ENCODE assay signal across 8 cellular contexts in genomic region chr3:125055165-125055912, GRCh38. TPM values are rescaled to one million over a fixed set of nuclear protein-coding genes. Genes with fewer than 3 reads are reported as not detected.
DNase-seq lines count a peak whose midpoint lies in the region; ATAC-seq and TF ChIP-seq lines count a peak whose summit lies in the region.

No MANE protein-coding gene starts in this region.

- TF ChIP-seq CTCF in coronary artery (IDR thresholded peaks at IDR 0.05) (no peak), mucosa of descending colon (IDR thresholded peaks at IDR 0.05) (no peak), upper lobe of right lung (IDR thresholded peaks at IDR 0.05) (no peak)

- H3K9me3 ChIP-seq in mucosa of descending colon, result no peaks in the 10 kb centered on the region
- no peaks in the 10 kb centered on the region for H3K9me3 ChIP-seq in upper lobe of right lung

- H3K27ac ChIP-seq in coronary artery (peak overlapping the region; percentile 90 to 99), upper lobe of right lung (peak overlapping the region; percentile 89)

- H3K4me1 ChIP-seq in mucosa of descending colon (ENCODE audit: low read depth) (peaks cover 24% of the 10 kb centered on the region), upper lobe of right lung (peaks cover 53% of the 10 kb centered on the region)

- ATAC-seq in HG02943 (IDR thresholded peaks at IDR 0.05; ENCODE audit: low read depth, unreplicated experiment) (peak; percentile 26), SK-N-SH treated with all-trans-retinoic acid at 6 μM for 48 hours (peak; percentile 2), mucosa of descending colon (peak; percentile 2), upper lobe of right lung (no peak)

- peak; percentile 20 to 36 for DNase-seq in activated CD4-positive, alpha-beta T cell treated with anti-CD3 and anti-CD28 coated beads for 4 hours
- DNase-seq in activated CD4-positive, alpha-beta T cell treated with anti-CD3 and anti-CD28 coated beads, Interleukin-2, amount 50 U/mL, for 1 hour, result no peak
- DNase-seq in coronary artery (ENCODE audit: low spot score) (no peak), mucosa of descending colon (peak in 2 of 3 donors; percentile 53 to 57), upper lobe of right lung (no peak), iPS-NIHi7 (ENCODE audit: extremely low spot score) (no peak)

- no peaks in the 10 kb centered on the region for H3K36me3 ChIP-seq in mucosa of descending colon (ENCODE audit: low read depth)
- H3K36me3 ChIP-seq in upper lobe of right lung, result peaks cover 7% of the 10 kb centered on the region

- peak overlapping the region; percentile 94 for H3K4me3 ChIP-seq in coronary artery
- peak overlapping the region; percentile 38 for H3K4me3 ChIP-seq in mucosa of descending colon
- peak overlapping the region; percentile 84 for H3K4me3 ChIP-seq in upper lobe of right lung

- intact Hi-C loops in mucosa of descending colon (cut with DNase I, micrococcal nuclease), result no loop called here
- intact Hi-C loops in upper lobe of right lung (cut with DNase I), result loop anchor here (10.0 kb wide), 1 partner anchor 89 kb away; no protein-coding TSS in a partner anchor

- H3K27me3 ChIP-seq in upper lobe of right lung, result no peaks in the 10 kb centered on the region

TF ChIP-seq in SK-N-SH treated with all-trans-retinoic acid at 6 μM for 48 hours, 23 proteins besides CTCF, POLR2A, EP300 and RAD21:
- TF ChIP-seq ZFP3 (CRISPR knock-in tag; IDR thresholded peaks at IDR 0.05) (no peak), ISL1 (CRISPR knock-in tag; IDR thresholded peaks at IDR 0.05) (no peak), RARB (CRISPR knock-in tag; IDR thresholded peaks at IDR 0.05) (no peak), ZNF70 (CRISPR knock-in tag; IDR thresholded peaks at IDR 0.05) (no peak), ZC3H10 (CRISPR knock-in tag; IDR thresholded peaks at IDR 0.05) (no peak), TCF4 (CRISPR knock-in tag; IDR thresholded peaks at IDR 0.05; ENCODE audit: borderline replicate concordance) (no peak), CSRNP3 (CRISPR knock-in tag; IDR thresholded peaks at IDR 0.05) (no peak), OSR1 (CRISPR knock-in tag; IDR thresholded peaks at IDR 0.05) (no peak), ESRRG (CRISPR knock-in tag; IDR thresholded peaks at IDR 0.05) (no peak), CSDC2 (CRISPR knock-in tag; IDR thresholded peaks at IDR 0.05) (no peak), ARNTL (CRISPR knock-in tag; IDR thresholded peaks at IDR 0.05; ENCODE audit: borderline replicate concordance, low read depth) (no peak), POU6F1 (CRISPR knock-in tag; IDR thresholded peaks at IDR 0.05; ENCODE audit: borderline replicate concordance, low read depth) (no peak), TOX (CRISPR knock-in tag; IDR thresholded peaks at IDR 0.05; ENCODE audit: borderline replicate concordance) (no peak), GLIS3 (CRISPR knock-in tag; IDR thresholded peaks at IDR 0.05) (no peak), ZFP30 (CRISPR knock-in tag; IDR thresholded peaks at IDR 0.05) (no peak), PPARA (CRISPR knock-in tag; IDR thresholded peaks at IDR 0.05; ENCODE audit: borderline replicate concordance) (no peak), ZNF8 (CRISPR knock-in tag; IDR thresholded peaks at IDR 0.05) (no peak)

RNA-seq across cellular contexts. Expression of gene HEG1, which starts 0.5 kb away (rescaled TPM):
- 10 to 100 TPM in 2 of 3 donors, 1 to 10 TPM in 1; 7.4 to 45.3 (median 15.0) TPM for total RNA-seq in mucosa of descending colon
- total RNA-seq in upper lobe of right lung, result 234 TPM

Comparison
In these comparisons a context has a peak if more than half of its experiments do, and no peak if none do; other contexts are left out.
1. DNase-seq: peak in activated CD4-positive, alpha-beta T cell treated with anti-CD3 and anti-CD28 coated beads for 4 hours (2 of 2) and mucosa of descending colon (2 of 3); none in activated CD4-positive, alpha-beta T cell treated with anti-CD3 and anti-CD28 coated beads, Interleukin-2, amount 50 U/mL, for 1 hour (single experiment), coronary artery (single experiment), upper lobe of right lung (single experiment) and iPS-NIHi7 (single experiment).
2. H3K4me3 ChIP-seq: peak in every context shown above with its lines; median percentile 94 in coronary artery; 84 in upper lobe of right lung; 38 in mucosa of descending colon.